ENCODE assay signal across 18 cellular contexts in genomic region chr12:132151145-132151765, GRCh38.
"Had no signal": no experiment of that assay in that cellular context is flagged by ENCODE, and none has a peak within 500 bp of the region (broad histone marks: within the 10 kb centered on the region; RNA-seq: fewer than 3 reads in every experiment).

No MANE protein-coding gene starts in this region.

- H3K27me3 Mint-ChIP-seq: activated CD8-positive, alpha-beta T cell treated with anti-CD3 and anti-CD28 coated beads for 36 hours; activated naive CD8-positive, alpha-beta T cell; effector memory CD8-positive, alpha-beta T cell had no signal

- H3K27ac ChIP-seq: brain microvascular endothelial cell, epithelial cell of prostate, heart left ventricle, stomach, thoracic aorta had no signal

- H3K36me3 Mint-ChIP-seq: activated naive CD8-positive, alpha-beta T cell had no signal

- H3K27me3 ChIP-seq: brain microvascular endothelial cell, heart left ventricle, stomach had no signal

- H3K9me3 ChIP-seq: heart left ventricle, stomach, thoracic aorta had no signal

- DNase-seq: activated CD8-positive, alpha-beta T cell treated with anti-CD3 and anti-CD28 coated beads for 36 hours; activated effector memory CD4-positive, alpha-beta T cell treated with Interleukin-2 at 50 U/mL for 16 hours; brain microvascular endothelial cell; effector memory CD8-positive, alpha-beta T cell; foreskin melanocyte; mesendoderm; occipital lobe; stimulated activated CD4-positive, alpha-beta T cell treated with anti-CD3 and anti-CD28 coated beads, Interleukin-12 subunit alpha, Interleukin-12 subunit beta, amount 100 ng/mL, for 4 hours; stimulated activated CD4-positive, alpha-beta T cell treated with anti-CD3 and anti-CD28 coated beads, Interleukin-2, amount 100 ng/mL, for 24 hours; stomach had no signal

- H3K36me3 ChIP-seq: thoracic aorta had no signal

- H3K4me3 ChIP-seq: heart left ventricle, stomach, thoracic aorta had no signal

- H3K9me3 Mint-ChIP-seq: activated CD8-positive, alpha-beta T cell treated with anti-CD3 and anti-CD28 coated beads for 36 hours; activated T-cell treated with anti-CD3 and anti-CD28 coated beads, Interleukin-2, amount 50 U/mL, for 4 hours; effector memory CD8-positive, alpha-beta T cell; nephron had no signal

- H3K27ac Mint-ChIP-seq: activated CD8-positive, alpha-beta T cell treated with anti-CD3 and anti-CD28 coated beads for 36 hours; activated naive CD8-positive, alpha-beta T cell; effector memory CD8-positive, alpha-beta T cell; nephron had no signal

- H3K4me3 Mint-ChIP-seq: activated CD8-positive, alpha-beta T cell treated with anti-CD3 and anti-CD28 coated beads for 36 hours; activated naive CD8-positive, alpha-beta T cell; activated T-cell treated with anti-CD3 and anti-CD28 coated beads, Interleukin-2, amount 50 U/mL, for 4 hours; effector memory CD8-positive, alpha-beta T cell had no signal

- ATAC-seq: activated CD8-positive, alpha-beta T cell treated with anti-CD3 and anti-CD28 coated beads for 36 hours; activated T-cell treated with anti-CD3 and anti-CD28 coated beads, Interleukin-2, amount 50 U/mL, for 4 hours; effector memory CD8-positive, alpha-beta T cell; heart left ventricle; left lobe of liver; SK-N-SH treated with all-trans-retinoic acid at 6 μM for 48 hours had no signal
